In the genomic region with DNA sequence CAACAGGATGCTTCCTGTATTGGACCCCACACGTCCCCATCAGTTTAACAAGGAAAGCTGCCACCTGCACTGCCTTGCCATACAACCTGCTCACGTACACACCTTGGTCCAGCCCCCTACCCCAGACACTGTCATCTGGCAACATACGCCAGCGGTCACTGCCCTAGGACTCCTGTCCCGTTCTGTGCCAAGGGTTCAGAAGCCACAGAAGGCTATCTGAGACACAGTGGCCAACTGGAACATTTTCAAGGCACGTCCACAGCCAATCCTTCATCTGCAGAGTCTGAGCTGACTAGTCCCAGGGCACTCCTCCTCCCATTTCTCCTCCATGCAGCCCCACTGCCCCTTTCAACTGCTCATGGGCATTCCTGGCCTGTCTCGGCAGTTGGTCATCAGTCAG, we compare ENCODE assay signal across 18 cellular contexts. TPM values are rescaled to one million over a fixed set of nuclear protein-coding genes. Genes with fewer than 3 reads are reported as not detected.
"Had no signal": no experiment of that assay in that cellular context is flagged by ENCODE, and none has a peak within 500 bp of the region (broad histone marks: within the 10 kb centered on the region; RNA-seq: fewer than 3 reads in every experiment).

No MANE protein-coding gene starts in this region.

RNA-seq across cellular contexts. Expression of a gene that starts 2.6 kb away (rescaled TPM):
- total RNA-seq: activated naive CD4-positive, alpha-beta T cell treated with anti-CD3 and anti-CD28 coated beads, Interleukin-2, amount 50 U/mL, for 72 hours; activated naive CD8-positive, alpha-beta T cell treated with anti-CD3 and anti-CD28 coated beads for 36 hours; activated naive CD8-positive, alpha-beta T cell treated with anti-CD3 and anti-CD28 coated beads, Interleukin-2, amount 10 ng/mL, durations not matched to agents 7 days and 5 days; activated T-cell treated with anti-CD3 and anti-CD28 coated beads, Interleukin-2, amount 50 U/mL, for 4 hours; activated T-helper 2 cell treated with anti-CD3 and anti-CD28 coated beads, Interferon-gamma antibody, Interleukin-2, Interleukin-4, amounts not matched to agents 10 μg/mL and 5 μg/mL and 100 μg/mL, durations not matched to agents 14 hours and 24 hours and 36 hours; adrenal gland; ascending aorta; body of pancreas; breast epithelium; bronchial epithelial cell; cardiac muscle cell; cardiac septum; cerebellum had no signal
- polyA plus RNA-seq: adipose tissue, adrenal gland, cardiac muscle cell had no signal

RNA-seq across cellular contexts. Expression of a gene that starts 7.9 kb away (rescaled TPM):
- total RNA-seq: activated naive CD4-positive, alpha-beta T cell treated with anti-CD3 and anti-CD28 coated beads for 36 hours; activated naive CD4-positive, alpha-beta T cell treated with anti-CD3 and anti-CD28 coated beads, Interleukin-2, amount 50 U/mL, for 72 hours; activated naive CD8-positive, alpha-beta T cell treated with anti-CD3 and anti-CD28 coated beads for 36 hours; activated naive CD8-positive, alpha-beta T cell treated with anti-CD3 and anti-CD28 coated beads, Interleukin-2, amount 10 ng/mL, durations not matched to agents 7 days and 5 days; activated T-cell treated with anti-CD3 and anti-CD28 coated beads, Interleukin-2, amount 50 U/mL, for 4 hours; activated T-cell treated with anti-CD3 and anti-CD28 coated beads, Interleukin-2, amount 50 U/mL, for 72 hours; activated T-helper 1 cell treated with anti-CD3 and anti-CD28 coated beads, Interleukin-12 subunit alpha, Interleukin-12 subunit beta, Interleukin-2, Interleukin-4 antibody, amounts not matched to agents 30 ng/mL and 10 ng/mL and 1 ng/mL, durations not matched to agents 14 hours and 24 hours and 36 hours; activated T-helper 17 cell treated with anti-CD3 and anti-CD28 coated beads, Interleukin-2, amount 50 U/mL, for 72 hours; activated T-helper 2 cell treated with anti-CD3 and anti-CD28 coated beads, Interferon-gamma antibody, Interleukin-2, Interleukin-4, amounts not matched to agents 10 μg/mL and 5 μg/mL and 100 μg/mL, durations not matched to agents 14 hours and 24 hours and 36 hours; ascending aorta; body of pancreas; breast epithelium; bronchial epithelial cell; cardiac muscle cell; cardiac septum; cerebellum had no signal
- polyA plus RNA-seq: adipose tissue, adrenal gland, cardiac muscle cell had no signal

RNA-seq across cellular contexts. Expression of a gene that starts 7.9 kb away (rescaled TPM):
- total RNA-seq: activated naive CD4-positive, alpha-beta T cell treated with anti-CD3 and anti-CD28 coated beads for 36 hours; activated naive CD4-positive, alpha-beta T cell treated with anti-CD3 and anti-CD28 coated beads, Interleukin-2, amount 50 U/mL, for 72 hours; activated naive CD8-positive, alpha-beta T cell treated with anti-CD3 and anti-CD28 coated beads for 36 hours; activated naive CD8-positive, alpha-beta T cell treated with anti-CD3 and anti-CD28 coated beads, Interleukin-2, amount 10 ng/mL, durations not matched to agents 7 days and 5 days; activated T-cell treated with anti-CD3 and anti-CD28 coated beads, Interleukin-2, amount 50 U/mL, for 4 hours; activated T-cell treated with anti-CD3 and anti-CD28 coated beads, Interleukin-2, amount 50 U/mL, for 72 hours; activated T-helper 1 cell treated with anti-CD3 and anti-CD28 coated beads, Interleukin-12 subunit alpha, Interleukin-12 subunit beta, Interleukin-2, Interleukin-4 antibody, amounts not matched to agents 30 ng/mL and 10 ng/mL and 1 ng/mL, durations not matched to agents 14 hours and 24 hours and 36 hours; activated T-helper 17 cell treated with anti-CD3 and anti-CD28 coated beads, Interleukin-2, amount 50 U/mL, for 72 hours; activated T-helper 2 cell treated with anti-CD3 and anti-CD28 coated beads, Interferon-gamma antibody, Interleukin-2, Interleukin-4, amounts not matched to agents 10 μg/mL and 5 μg/mL and 100 μg/mL, durations not matched to agents 14 hours and 24 hours and 36 hours; adrenal gland; ascending aorta; body of pancreas; breast epithelium; bronchial epithelial cell; cardiac muscle cell; cardiac septum; cerebellum had no signal
- polyA plus RNA-seq: adipose tissue, adrenal gland had no signal

RNA-seq across cellular contexts. Expression of a gene that starts 28.0 kb away (rescaled TPM):
- total RNA-seq: activated naive CD4-positive, alpha-beta T cell treated with anti-CD3 and anti-CD28 coated beads for 36 hours; activated naive CD4-positive, alpha-beta T cell treated with anti-CD3 and anti-CD28 coated beads, Interleukin-2, amount 50 U/mL, for 72 hours; activated naive CD8-positive, alpha-beta T cell treated with anti-CD3 and anti-CD28 coated beads for 36 hours; activated naive CD8-positive, alpha-beta T cell treated with anti-CD3 and anti-CD28 coated beads, Interleukin-2, amount 10 ng/mL, durations not matched to agents 7 days and 5 days; activated T-cell treated with anti-CD3 and anti-CD28 coated beads, Interleukin-2, amount 50 U/mL, for 4 hours; activated T-cell treated with anti-CD3 and anti-CD28 coated beads, Interleukin-2, amount 50 U/mL, for 72 hours; activated T-helper 1 cell treated with anti-CD3 and anti-CD28 coated beads, Interleukin-12 subunit alpha, Interleukin-12 subunit beta, Interleukin-2, Interleukin-4 antibody, amounts not matched to agents 30 ng/mL and 10 ng/mL and 1 ng/mL, durations not matched to agents 14 hours and 24 hours and 36 hours; activated T-helper 17 cell treated with anti-CD3 and anti-CD28 coated beads, Interleukin-2, amount 50 U/mL, for 72 hours; activated T-helper 2 cell treated with anti-CD3 and anti-CD28 coated beads, Interferon-gamma antibody, Interleukin-2, Interleukin-4, amounts not matched to agents 10 μg/mL and 5 μg/mL and 100 μg/mL, durations not matched to agents 14 hours and 24 hours and 36 hours; adrenal gland; ascending aorta; body of pancreas; breast epithelium; bronchial epithelial cell; cardiac muscle cell; cardiac septum; cerebellum had no signal
- polyA plus RNA-seq: adipose tissue, adrenal gland, cardiac muscle cell had no signal

RNA-seq across cellular contexts. Expression of a gene that starts 28.1 kb away (rescaled TPM):
- total RNA-seq: activated naive CD4-positive, alpha-beta T cell treated with anti-CD3 and anti-CD28 coated beads for 36 hours; activated naive CD4-positive, alpha-beta T cell treated with anti-CD3 and anti-CD28 coated beads, Interleukin-2, amount 50 U/mL, for 72 hours; activated naive CD8-positive, alpha-beta T cell treated with anti-CD3 and anti-CD28 coated beads for 36 hours; activated naive CD8-positive, alpha-beta T cell treated with anti-CD3 and anti-CD28 coated beads, Interleukin-2, amount 10 ng/mL, durations not matched to agents 7 days and 5 days; activated T-cell treated with anti-CD3 and anti-CD28 coated beads, Interleukin-2, amount 50 U/mL, for 4 hours; activated T-cell treated with anti-CD3 and anti-CD28 coated beads, Interleukin-2, amount 50 U/mL, for 72 hours; activated T-helper 1 cell treated with anti-CD3 and anti-CD28 coated beads, Interleukin-12 subunit alpha, Interleukin-12 subunit beta, Interleukin-2, Interleukin-4 antibody, amounts not matched to agents 30 ng/mL and 10 ng/mL and 1 ng/mL, durations not matched to agents 14 hours and 24 hours and 36 hours; activated T-helper 17 cell treated with anti-CD3 and anti-CD28 coated beads, Interleukin-2, amount 50 U/mL, for 72 hours; activated T-helper 2 cell treated with anti-CD3 and anti-CD28 coated beads, Interferon-gamma antibody, Interleukin-2, Interleukin-4, amounts not matched to agents 10 μg/mL and 5 μg/mL and 100 μg/mL, durations not matched to agents 14 hours and 24 hours and 36 hours; adrenal gland; ascending aorta; body of pancreas; breast epithelium; bronchial epithelial cell; cardiac muscle cell; cardiac septum; cerebellum had no signal
- polyA plus RNA-seq: adipose tissue, adrenal gland, cardiac muscle cell had no signal
